16 cellular contexts compared by ENCODE assay signal in the genomic region with DNA sequence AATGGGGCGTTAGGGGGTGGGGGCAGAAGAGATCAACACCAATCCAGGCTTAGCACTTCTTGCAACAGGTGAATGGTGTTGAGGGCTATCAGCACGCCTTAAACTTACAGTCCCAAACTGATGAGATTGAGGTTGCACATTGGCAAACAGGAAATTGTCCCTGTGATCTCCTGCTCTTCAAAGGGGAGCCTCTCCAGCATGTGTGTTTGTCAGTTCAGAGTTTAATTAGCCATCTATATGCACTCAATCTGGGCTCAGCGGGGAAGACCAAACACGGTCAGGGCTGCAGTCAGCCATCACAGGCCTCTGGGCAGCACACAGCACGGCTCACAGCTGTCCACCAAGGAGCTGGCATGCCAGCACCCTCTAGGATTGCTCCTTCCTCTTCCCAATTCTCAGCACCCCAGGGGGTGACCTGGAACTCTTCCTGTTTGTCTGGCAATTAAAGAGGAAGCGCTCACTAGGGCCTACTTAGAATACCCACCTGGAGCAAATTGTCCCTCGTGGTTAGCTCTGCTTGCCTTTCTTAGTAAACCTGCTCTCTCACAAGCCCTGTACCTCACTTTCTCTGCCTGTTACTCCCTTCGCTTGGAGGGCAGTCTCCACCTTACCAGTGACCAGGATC.
DNase-seq lines count a peak whose midpoint lies in the region; ATAC-seq and TF ChIP-seq lines count a peak whose summit lies in the region.
"Had no signal": no experiment of that assay in that cellular context is flagged by ENCODE, and none has a peak within 500 bp of the region (broad histone marks: within the 10 kb centered on the region; RNA-seq: fewer than 3 reads in every experiment).

No MANE protein-coding gene starts in this region.

- no peaks in the 10 kb centered on the region for H3K9me3 ChIP-seq in upper lobe of right lung
- H3K9me3 ChIP-seq: BE2C, MG63, SJSA1 had no signal

- no peaks in the 10 kb centered on the region for H3K27me3 ChIP-seq in upper lobe of right lung
- H3K27me3 ChIP-seq: BE2C, MG63, SJSA1 had no signal

- H3K4me3 ChIP-seq in Jurkat, Clone E6-1 (ENCODE audit: low read length) = no peak overlapping the region
- no peak overlapping the region for H3K4me3 ChIP-seq in upper lobe of right lung
- H3K4me3 ChIP-seq: MG63, SJSA1 had no signal

- peak; percentile 8 for ATAC-seq in left colon
- ATAC-seq in upper lobe of right lung = peak; percentile 23
- no peak for ATAC-seq in GM18861 (IDR thresholded peaks at IDR 0.05; ENCODE audit: unreplicated experiment)

- H3K27ac ChIP-seq in upper lobe of right lung = no peak overlapping the region
- H3K27ac ChIP-seq: SJSA1 had no signal

- DNase-seq in Jurkat, Clone E6-1 (ENCODE audit: low read depth, low spot score) = peak; percentile 32
- DNase-seq in NCI-H748 (lab: John Stamatoyannopoulos, UW; ENCODE audit: unreplicated experiment) (peak; percentile 46), left colon (no peak), upper lobe of right lung (no peak), mesenteric fat pad (ENCODE audit: low spot score) (no peak), UCSD-AML1 (lab: John Stamatoyannopoulos, UW; ENCODE audit: unreplicated experiment) (no peak)
- DNase-seq: BE2C; CD4-positive, alpha-beta T cell; GDM1; MG63; NCI-H1092 treated with DMSO at 0.1 percent for 48 hours; NCI-H1694; NCI-H2107; NCI-H2227 treated with DMSO at 0.1 percent for 48 hours had no signal

- no peaks in the 10 kb centered on the region for H3K36me3 ChIP-seq in upper lobe of right lung
- H3K36me3 ChIP-seq: BE2C, MG63, SJSA1 had no signal

- TF ChIP-seq CTCF in upper lobe of right lung (IDR thresholded peaks at IDR 0.05) = no peak

- intact Hi-C loops in left colon (cut with DNase I, micrococcal nuclease) (no loop called here), upper lobe of right lung (cut with DNase I) (no loop called here)

- no peaks in the 10 kb centered on the region for H3K4me1 ChIP-seq in upper lobe of right lung
- H3K4me1 ChIP-seq: SJSA1 had no signal

Comparison
In these comparisons a context has a peak if more than half of its experiments do, and no peak if none do; other contexts are left out.
1. DNase-seq: peak in Jurkat, Clone E6-1 (single experiment) and NCI-H748 (single experiment); none in left colon (0 of 2), upper lobe of right lung (single experiment), mesenteric fat pad (single experiment) and UCSD-AML1 (single experiment).